In the genomic region with DNA sequence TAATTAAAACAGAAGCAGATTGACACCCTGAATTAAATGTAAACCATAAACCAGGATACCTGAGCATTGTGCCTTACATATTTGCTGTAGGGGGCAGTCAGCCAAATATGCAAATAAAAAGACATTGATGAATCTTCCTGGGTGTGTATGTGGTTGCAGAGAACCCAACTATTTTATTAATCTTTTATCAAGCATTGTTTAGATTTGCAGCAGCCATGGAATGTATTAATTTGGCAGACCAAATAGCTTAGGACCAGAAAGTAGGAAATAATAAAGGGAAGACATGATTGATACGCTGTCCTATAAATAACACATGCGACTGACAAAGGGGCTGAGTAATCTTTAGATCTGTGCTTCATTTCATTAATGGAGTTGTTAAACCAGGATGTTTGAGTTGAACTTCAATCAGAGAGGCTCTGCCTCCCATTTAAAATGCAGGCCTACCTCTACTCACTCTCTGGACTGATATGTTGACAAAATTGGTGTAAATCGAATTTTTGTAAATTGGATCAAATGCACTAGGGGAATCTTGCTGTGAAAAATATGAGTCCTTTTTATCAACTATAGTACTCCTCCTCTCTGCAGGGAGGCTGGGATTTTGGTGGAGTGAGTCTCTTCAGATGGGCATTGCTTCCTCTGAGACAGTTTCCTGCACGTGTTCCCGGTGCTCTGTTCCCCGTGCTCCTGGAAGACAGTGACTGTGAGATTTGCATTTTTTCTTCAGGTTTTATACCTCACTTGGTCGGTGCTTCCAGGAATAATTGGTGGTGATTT, we compare ENCODE assay signal across 16 cellular contexts. TPM values are rescaled to one million over a fixed set of nuclear protein-coding genes. Genes with fewer than 3 reads are reported as not detected.
DNase-seq lines count a peak whose midpoint lies in the region; ATAC-seq and TF ChIP-seq lines count a peak whose summit lies in the region.
"Had no signal": no experiment of that assay in that cellular context is flagged by ENCODE, and none has a peak within 500 bp of the region (broad histone marks: within the 10 kb centered on the region; RNA-seq: fewer than 3 reads in every experiment).

No MANE protein-coding gene starts in this region.

- H3K9me3 Mint-ChIP-seq in T-helper 2 cell treated with Interferon-gamma antibody and Interleukin-4, amounts not matched to agents 5 μg/mL and 100 μg/mL, for 36 hours = no peaks in the 10 kb centered on the region
- H3K9me3 Mint-ChIP-seq: CD8-positive, alpha-beta T cell; IgD-negative memory B cell; T-helper 1 cell treated with Interleukin-12 subunit alpha and Interleukin-12 subunit beta and Interleukin-4 antibody, amounts not matched to agents 30 μg/mL and 1 μg/mL, for 36 hours had no signal

- peak overlapping the region; percentile 65 for H3K4me2 ChIP-seq in BLaER1
- H3K4me2 ChIP-seq in OCI-LY7 (ENCODE audit: low read length) = peak overlapping the region; percentile 59
- no peak overlapping the region for H3K4me2 ChIP-seq in MM.1S (ENCODE audit: low read depth, low read length)

- H3K4me3 ChIP-seq in BLaER1 (no peak overlapping the region), OCI-LY7 (ENCODE audit: low read depth, low read length, poor library complexity, severe bottlenecking) (peak overlapping the region; percentile 19), MM.1S (ENCODE audit: low read length) (no peak overlapping the region), vagina (no peak overlapping the region)

- BruUV-seq in OCI-LY7 (replicated peaks; lab: Mats Ljungman, UMichigan) = no TSS peak

- no peaks in the 10 kb centered on the region for H3K27me3 ChIP-seq in BLaER1
- H3K27me3 ChIP-seq in MM.1S (replicated peaks; ENCODE audit: insufficient read depth, low read length) = no peaks in the 10 kb centered on the region
- H3K27me3 ChIP-seq in vagina = no peaks in the 10 kb centered on the region

- no peaks in the 10 kb centered on the region for H3K27me3 Mint-ChIP-seq in T-helper 2 cell treated with Interferon-gamma antibody and Interleukin-4, amounts not matched to agents 5 μg/mL and 100 μg/mL, for 36 hours (ENCODE audit: low read depth)

- DNase-seq in HEK293T (ENCODE audit: extremely low spot score) (no peak), OCI-LY7 (ENCODE audit: low spot score) (no peak), cerebellar cortex (ENCODE audit: low spot score) (peak; percentile 33), MM.1S (no peak), vagina (ENCODE audit: extremely low spot score in 2 of 2) (no peak)
- DNase-seq in T-helper 2 cell treated with Interferon-gamma antibody and Interleukin-4, amounts not matched to agents 5 μg/mL and 100 μg/mL, for 36 hours (ENCODE audit: low spot score) = no peak
- DNase-seq: CD8-positive, alpha-beta T cell; Kasumi-1; NCI-H748 treated with DMSO at 0.1 percent for 48 hours; PC-3; SIG-M5 had no signal

- peaks cover 5% of the 10 kb centered on the region; the same call in 1 of the 2 replicates for H3K36me3 ChIP-seq in BLaER1
- H3K36me3 ChIP-seq in OCI-LY7 (ENCODE audit: insufficient read depth, low read length) = no peaks in the 10 kb centered on the region
- H3K36me3 ChIP-seq in MM.1S (replicated peaks; ENCODE audit: insufficient read depth, low read length) = no peaks in the 10 kb centered on the region
- no peaks in the 10 kb centered on the region for H3K36me3 ChIP-seq in vagina

- POLR2A ChIA-PET in HEK293T (lab: Yijun Ruan, JAX) = no interaction called here
- POLR2A ChIA-PET in OCI-LY7 (lab: Charles Lee) = interaction anchor here (0.6 to 1.4 kb wide), 6 partner anchors 10 to 277 kb away, joined by 3 to 8 read pairs (median 4); no protein-coding TSS in a partner anchor

- no peaks in the 10 kb centered on the region for H3F3A ChIP-seq in MM.1S (ENCODE audit: insufficient read depth, low read length)

- TF ChIP-seq POLR2A in vagina (IDR thresholded peaks at IDR 0.05) = no peak

- H2AFZ ChIP-seq in OCI-LY7 (ENCODE audit: low read length) (no peak overlapping the region), MM.1S (ENCODE audit: low read length) (no peak overlapping the region)

- no peaks in the 10 kb centered on the region for H3K36me3 Mint-ChIP-seq in T-helper 2 cell treated with Interferon-gamma antibody and Interleukin-4, amounts not matched to agents 5 μg/mL and 100 μg/mL, for 36 hours (ENCODE audit: low read depth)
- H3K36me3 Mint-ChIP-seq: CD8-positive, alpha-beta T cell; IgD-negative memory B cell had no signal

- H4K20me1 ChIP-seq in BLaER1 = peaks cover 100% of the 10 kb centered on the region
- peaks cover 57% of the 10 kb centered on the region for H4K20me1 ChIP-seq in OCI-LY7 (ENCODE audit: insufficient read depth, low read length)
- no peaks in the 10 kb centered on the region for H4K20me1 ChIP-seq in MM.1S (ENCODE audit: insufficient read depth, low read length)

- H3K27ac ChIP-seq in BLaER1 = 0 out of 2 replicates have a peak overlapping the region, but pooled peaks have one; percentile 32
- no peak overlapping the region for H3K27ac ChIP-seq in OCI-LY7 (ENCODE audit: low read depth, low read length, poor library complexity, severe bottlenecking)
- no peak overlapping the region for H3K27ac ChIP-seq in MM.1S (ENCODE audit: low read length)
- no peak overlapping the region for H3K27ac ChIP-seq in vagina
- H3K27ac ChIP-seq: RWPE1 had no signal

- intact Hi-C loops in OCI-LY7 (cut with micrococcal nuclease; ENCODE audit: unreplicated experiment) (no loop called here), vagina (cut with DNase I) (no loop called here)

- TF ChIP-seq CTCF in OCI-LY7 (conservative IDR thresholded peaks at IDR 0.05; ENCODE audit: low read length) (0 out of 2 replicates have a peak, but pooled peaks have one; percentile 30), MM.1S (IDR thresholded peaks at IDR 0.05; ENCODE audit: low read length) (no peak), vagina (IDR thresholded peaks at IDR 0.05) (no peak)

- peaks cover 74% of the 10 kb centered on the region for H3K4me1 ChIP-seq in BLaER1
- peaks cover 53% of the 10 kb centered on the region for H3K4me1 ChIP-seq in OCI-LY7 (ENCODE audit: insufficient read depth, low read length, poor library complexity, severe bottlenecking)
- H3K4me1 ChIP-seq in MM.1S (ENCODE audit: low read length) = no peaks in the 10 kb centered on the region
- no peaks in the 10 kb centered on the region for H3K4me1 ChIP-seq in vagina

- no peaks in the 10 kb centered on the region; the same call in 1 of the 2 replicates for H3K9me2 ChIP-seq in OCI-LY7 (ENCODE audit: insufficient read depth, low read length)
- H3K9me2 ChIP-seq in MM.1S (replicated peaks; ENCODE audit: insufficient read depth, low read length) = no peaks in the 10 kb centered on the region

- CTCF ChIA-PET in HEK293T (lab: Yijun Ruan, JAX) (no interaction called here), OCI-LY7 (lab: Charles Lee; ENCODE audit: unreplicated experiment) (no interaction called here)

- no peak overlapping the region for H3K4me3 Mint-ChIP-seq in T-helper 2 cell treated with Interferon-gamma antibody and Interleukin-4, amounts not matched to agents 5 μg/mL and 100 μg/mL, for 36 hours
- H3K4me3 Mint-ChIP-seq: CD8-positive, alpha-beta T cell; IgD-negative memory B cell; T-helper 1 cell treated with Interleukin-12 subunit alpha and Interleukin-12 subunit beta and Interleukin-4 antibody, amounts not matched to agents 30 μg/mL and 1 μg/mL, for 36 hours had no signal

- H3K27ac Mint-ChIP-seq in T-helper 2 cell treated with Interferon-gamma antibody and Interleukin-4, amounts not matched to agents 5 μg/mL and 100 μg/mL, for 36 hours = no peak overlapping the region
- H3K27ac Mint-ChIP-seq: CD8-positive, alpha-beta T cell; IgD-negative memory B cell; T-helper 1 cell treated with Interleukin-12 subunit alpha and Interleukin-12 subunit beta and Interleukin-4 antibody, amounts not matched to agents 30 μg/mL and 1 μg/mL, for 36 hours had no signal

- H3K9me3 ChIP-seq in BLaER1 (no peaks in the 10 kb centered on the region), OCI-LY7 (ENCODE audit: low read length) (no peaks in the 10 kb centered on the region), MM.1S (replicated peaks; ENCODE audit: insufficient read depth, low read length) (no peaks in the 10 kb centered on the region), vagina (no peaks in the 10 kb centered on the region)

- no peak for ATAC-seq in GM18870 (IDR thresholded peaks at IDR 0.05; ENCODE audit: unreplicated experiment)
- ATAC-seq: CD8-positive, alpha-beta T cell; PC-3 had no signal

- H3K4me1 Mint-ChIP-seq in T-helper 2 cell treated with Interferon-gamma antibody and Interleukin-4, amounts not matched to agents 5 μg/mL and 100 μg/mL, for 36 hours (ENCODE audit: low read depth) = no peaks in the 10 kb centered on the region
- H3K4me1 Mint-ChIP-seq: IgD-negative memory B cell had no signal

- H3K9ac ChIP-seq in BLaER1 (no peak overlapping the region), MM.1S (ENCODE audit: low read length) (no peak overlapping the region)

- H3K79me2 ChIP-seq in OCI-LY7 (ENCODE audit: insufficient read depth, low read depth, low read length) (peaks cover 99% of the 10 kb centered on the region), MM.1S (ENCODE audit: low read length) (no peaks in the 10 kb centered on the region)

TF ChIP-seq in HEK293T, 16 proteins besides CTCF, POLR2A, EP300 and RAD21:
- TF ChIP-seq, protein P1, sequence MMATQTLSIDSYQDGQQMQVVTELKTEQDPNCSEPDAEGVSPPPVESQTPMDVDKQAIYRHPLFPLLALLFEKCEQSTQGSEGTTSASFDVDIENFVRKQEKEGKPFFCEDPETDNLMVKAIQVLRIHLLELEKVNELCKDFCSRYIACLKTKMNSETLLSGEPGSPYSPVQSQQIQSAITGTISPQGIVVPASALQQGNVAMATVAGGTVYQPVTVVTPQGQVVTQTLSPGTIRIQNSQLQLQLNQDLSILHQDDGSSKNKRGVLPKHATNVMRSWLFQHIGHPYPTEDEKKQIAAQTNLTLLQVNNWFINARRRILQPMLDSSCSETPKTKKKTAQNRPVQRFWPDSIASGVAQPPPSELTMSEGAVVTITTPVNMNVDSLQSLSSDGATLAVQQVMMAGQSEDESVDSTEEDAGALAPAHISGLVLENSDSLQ (IDR thresholded peaks at IDR 0.05) = peak; percentile 83
- TF ChIP-seq ZNF384 (IDR thresholded peaks at IDR 0.05) = no peak
TF ChIP-seq in HEK293T: peak in this region for 1.

RNA-seq across cellular contexts. Expression of a gene that starts 11.8 kb away (rescaled TPM):
- total RNA-seq in OCI-LY7 (2014; rRNA removed; shearing (Covaris generic)) = 34.3 and 37.9 TPM in 2 replicates
- total RNA-seq in OCI-LY7 (2022) (78.5 and 88.5 TPM in 2 replicates), vagina (53.0 TPM)
- total RNA-seq: PC-3 had no signal
